In the genomic region with DNA sequence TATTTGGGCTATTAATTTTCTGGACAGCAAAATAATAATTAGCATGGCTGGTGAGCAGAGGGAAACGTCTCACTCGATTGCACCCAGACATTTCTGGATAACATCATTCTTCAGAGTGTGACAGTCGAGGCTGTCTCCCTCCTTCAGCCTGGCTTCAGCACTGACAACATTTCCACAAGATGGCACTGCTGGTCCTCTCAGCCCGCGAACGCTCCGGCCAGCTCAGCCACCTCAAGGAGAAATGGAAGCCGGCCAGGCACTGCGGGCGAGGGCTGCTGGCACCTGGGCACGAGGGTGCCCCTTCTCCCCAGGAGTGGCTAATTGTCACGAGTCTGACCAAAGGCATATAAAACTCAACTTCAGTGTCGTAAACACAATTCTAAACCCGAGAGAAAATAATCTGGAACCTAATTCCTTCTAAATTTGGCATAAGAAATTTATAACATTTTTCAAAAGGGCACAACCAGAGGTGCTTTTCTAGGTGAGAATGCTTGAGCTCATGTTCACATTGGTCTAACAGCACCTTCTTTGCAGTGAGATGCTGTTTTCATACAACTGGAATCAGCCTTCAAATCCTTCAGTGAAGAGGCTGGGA, we compare ENCODE assay signal across 8 cellular contexts.
A peak's percentile ranks its signal among the peaks of the same experiment; 100 is the strongest.
DNase-seq lines count a peak whose midpoint lies in the region; FAIRE-seq and TF ChIP-seq lines count a peak whose summit lies in the region.

No MANE protein-coding gene starts in this region.

- WGBS in liver = 9% methylated on average over 14 of the region's 14 CpGs
- 8 to 10% methylated on average over 14 of the region's 14 CpGs for WGBS in thyroid gland, 2 donors

- TF ChIP-seq POLR2A in thyroid gland (IDR thresholded peaks at IDR 0.05) = peak in 1 of 2 donors; percentile 26

- no TSS peak for BruUV-seq in OCI-LY7 (replicated peaks; lab: Mats Ljungman, UMichigan)

- H3K27me3 ChIP-seq in liver (ENCODE audit: control insufficient read depth in 4 of 4, insufficient read depth in 4 of 4, low read length in 3 of 4) (no peaks in the 10 kb centered on the region), thyroid gland (no peaks in the 10 kb centered on the region)

- CTCF ChIA-PET in OCI-LY7 (lab: Charles Lee; ENCODE audit: unreplicated experiment) = no interaction called here

- no peak overlapping the region for H3K9ac ChIP-seq in liver (ENCODE audit: low read depth in 1 of 2, low read length in 2 of 2)

- DNase-seq in DMS 273 (lab: John Stamatoyannopoulos, UW; ENCODE audit: unreplicated experiment) (peak; percentile 86), GM19239 (ENCODE audit: insufficient read length, low spot score) (no peak), HUDEP-2 (lab: John Stamatoyannopoulos, UW; ENCODE audit: unreplicated experiment in 76 of 76) (peak in 42 of 76 experiments; percentile 1 to 49 (median 18)), OCI-LY7 (ENCODE audit: low spot score) (peak; percentile 74), dedifferentiated amniotic fluid mesenchymal stem cell (ENCODE audit: extremely low spot score) (peak; percentile 65), thyroid gland (peak; percentile 93 to 96)
- DNase-seq in activated CD4-positive, CD25-positive, alpha-beta regulatory T cell (lab: John Stamatoyannopoulos, UW) = no peak

- no peak overlapping the region; the same call in 1 of the 2 replicates for H2AFZ ChIP-seq in OCI-LY7 (ENCODE audit: low read length)

- H3K36me3 ChIP-seq in OCI-LY7 (ENCODE audit: insufficient read depth, low read length) (no peaks in the 10 kb centered on the region), liver (ENCODE audit: control insufficient read depth in 4 of 4, insufficient read depth in 3 of 4, low read depth in 1 of 4, low read length in 3 of 4) (peaks cover 0 to 3% (median 1%) of the 10 kb centered on the region in 4 donors), thyroid gland (no peaks in the 10 kb centered on the region)

- no peak overlapping the region for H3K27ac ChIP-seq in OCI-LY7 (ENCODE audit: low read depth, low read length, poor library complexity, severe bottlenecking)
- H3K27ac ChIP-seq in liver (ENCODE audit: low read depth in 1 of 2, low read length in 2 of 2) = no peak overlapping the region
- H3K27ac ChIP-seq in thyroid gland = peak overlapping the region in 2 of 3 donors; percentile 42 to 84

- intact Hi-C loops in OCI-LY7 (cut with micrococcal nuclease; ENCODE audit: unreplicated experiment) (loop anchor here (2.0 to 10.0 kb wide), 5 partner anchors 82 to 490 kb away; a partner anchor contains a TSS), thyroid gland (cut with DNase I) (no loop called here)

- peaks cover 4% of the 10 kb centered on the region; the same call in 1 of the 2 replicates for H3K79me2 ChIP-seq in OCI-LY7 (ENCODE audit: insufficient read depth, low read depth, low read length)

- TF ChIP-seq RAD21 in liver (IDR thresholded peaks at IDR 0.05) = peak; percentile 95 to 96

- no peaks in the 10 kb centered on the region for H4K20me1 ChIP-seq in OCI-LY7 (ENCODE audit: insufficient read depth, low read length)

- H3K4me3 ChIP-seq in OCI-LY7 (ENCODE audit: low read depth, low read length, poor library complexity, severe bottlenecking) = no peak overlapping the region
- no peak overlapping the region for H3K4me3 ChIP-seq in liver (ENCODE audit: low read depth in 1 of 3, low read length in 3 of 3)
- no peak overlapping the region for H3K4me3 ChIP-seq in thyroid gland (replicated peaks in 1 of 3)

- POLR2A ChIA-PET in OCI-LY7 (lab: Charles Lee) = interaction anchor here (0.7 kb wide), 1 partner anchor 131 kb away, joined by 3 read pairs; no protein-coding TSS in a partner anchor

- H3K4me2 ChIP-seq in OCI-LY7 (ENCODE audit: low read length) = peak overlapping the region; percentile 15; the same call in 1 of the 2 replicates

- peak; percentile 76 for FAIRE-seq in GM19239 (lab: Jason Lieb, UNC)

- H3K9me3 ChIP-seq in OCI-LY7 (ENCODE audit: low read length) (no peaks in the 10 kb centered on the region), liver (ENCODE audit: control insufficient read depth in 4 of 4, low read length in 3 of 4) (no peaks in the 10 kb centered on the region), thyroid gland (no peaks in the 10 kb centered on the region)

- H3K4me1 ChIP-seq in OCI-LY7 (ENCODE audit: insufficient read depth, low read length, poor library complexity, severe bottlenecking) = peaks cover 53% of the 10 kb centered on the region
- H3K4me1 ChIP-seq in liver (ENCODE audit: control insufficient read depth in 4 of 4, insufficient read depth in 4 of 4, low read length in 3 of 4) = peaks cover 0 to 8% (median 4%) of the 10 kb centered on the region in 4 donors
- peaks cover 18 to 33% of the 10 kb centered on the region in 2 donors for H3K4me1 ChIP-seq in thyroid gland

- TF ChIP-seq CTCF in OCI-LY7 (conservative IDR thresholded peaks at IDR 0.05; ENCODE audit: low read length) = peak; percentile 94
- peak; percentile 82 for TF ChIP-seq CTCF in liver (IDR thresholded peaks at IDR 0.05; ENCODE audit: low read depth, low read length, missing input control)
- peak; percentile 48 to 95 (median 86) for TF ChIP-seq CTCF in thyroid gland (IDR thresholded peaks at IDR 0.05)

- H3K9me2 ChIP-seq in OCI-LY7 (ENCODE audit: insufficient read depth, low read length) = no peaks in the 10 kb centered on the region

TF ChIP-seq in liver, 16 proteins besides CTCF, POLR2A, EP300 and RAD21:
- TF ChIP-seq, protein P1, sequence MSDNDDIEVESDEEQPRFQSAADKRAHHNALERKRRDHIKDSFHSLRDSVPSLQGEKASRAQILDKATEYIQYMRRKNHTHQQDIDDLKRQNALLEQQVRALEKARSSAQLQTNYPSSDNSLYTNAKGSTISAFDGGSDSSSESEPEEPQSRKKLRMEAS (IDR thresholded peaks at IDR 0.05) = no peak
- TF ChIP-seq GABPA (IDR thresholded peaks at IDR 0.05 in 1 of 2, conservative IDR thresholded peaks at IDR 0.05 in 1 of 2) (no peak), NR2F2 (IDR thresholded peaks at IDR 0.05) (no peak), FOXA2 (IDR thresholded peaks at IDR 0.05) (no peak), TAF1 (conservative IDR thresholded peaks at IDR 0.05) (no peak), YY1 (IDR thresholded peaks at IDR 0.05) (no peak)
- TF ChIP-seq, protein P2, sequence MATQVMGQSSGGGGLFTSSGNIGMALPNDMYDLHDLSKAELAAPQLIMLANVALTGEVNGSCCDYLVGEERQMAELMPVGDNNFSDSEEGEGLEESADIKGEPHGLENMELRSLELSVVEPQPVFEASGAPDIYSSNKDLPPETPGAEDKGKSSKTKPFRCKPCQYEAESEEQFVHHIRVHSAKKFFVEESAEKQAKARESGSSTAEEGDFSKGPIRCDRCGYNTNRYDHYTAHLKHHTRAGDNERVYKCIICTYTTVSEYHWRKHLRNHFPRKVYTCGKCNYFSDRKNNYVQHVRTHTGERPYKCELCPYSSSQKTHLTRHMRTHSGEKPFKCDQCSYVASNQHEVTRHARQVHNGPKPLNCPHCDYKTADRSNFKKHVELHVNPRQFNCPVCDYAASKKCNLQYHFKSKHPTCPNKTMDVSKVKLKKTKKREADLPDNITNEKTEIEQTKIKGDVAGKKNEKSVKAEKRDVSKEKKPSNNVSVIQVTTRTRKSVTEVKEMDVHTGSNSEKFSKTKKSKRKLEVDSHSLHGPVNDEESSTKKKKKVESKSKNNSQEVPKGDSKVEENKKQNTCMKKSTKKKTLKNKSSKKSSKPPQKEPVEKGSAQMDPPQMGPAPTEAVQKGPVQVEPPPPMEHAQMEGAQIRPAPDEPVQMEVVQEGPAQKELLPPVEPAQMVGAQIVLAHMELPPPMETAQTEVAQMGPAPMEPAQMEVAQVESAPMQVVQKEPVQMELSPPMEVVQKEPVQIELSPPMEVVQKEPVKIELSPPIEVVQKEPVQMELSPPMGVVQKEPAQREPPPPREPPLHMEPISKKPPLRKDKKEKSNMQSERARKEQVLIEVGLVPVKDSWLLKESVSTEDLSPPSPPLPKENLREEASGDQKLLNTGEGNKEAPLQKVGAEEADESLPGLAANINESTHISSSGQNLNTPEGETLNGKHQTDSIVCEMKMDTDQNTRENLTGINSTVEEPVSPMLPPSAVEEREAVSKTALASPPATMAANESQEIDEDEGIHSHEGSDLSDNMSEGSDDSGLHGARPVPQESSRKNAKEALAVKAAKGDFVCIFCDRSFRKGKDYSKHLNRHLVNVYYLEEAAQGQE (IDR thresholded peaks at IDR 0.05) = no peak

Comparison
In these comparisons a context has a peak if more than half of its experiments do, and no peak if none do; other contexts are left out.
1. DNase-seq: peak in DMS 273 (single experiment), HUDEP-2 (42 of 76), OCI-LY7 (single experiment), dedifferentiated amniotic fluid mesenchymal stem cell (single experiment) and thyroid gland (2 of 2); none in GM19239 (single experiment) and activated CD4-positive, CD25-positive, alpha-beta regulatory T cell (0 of 4).
2. H3K27ac ChIP-seq: peak in thyroid gland (2 of 3); none in OCI-LY7 (single experiment) and liver (0 of 2).
3. Peak in every context shown above with its lines, with median percentiles within 50 percentile points of each other: CTCF ChIP-seq.